8 cellular contexts compared by ENCODE assay signal in the genomic region with DNA sequence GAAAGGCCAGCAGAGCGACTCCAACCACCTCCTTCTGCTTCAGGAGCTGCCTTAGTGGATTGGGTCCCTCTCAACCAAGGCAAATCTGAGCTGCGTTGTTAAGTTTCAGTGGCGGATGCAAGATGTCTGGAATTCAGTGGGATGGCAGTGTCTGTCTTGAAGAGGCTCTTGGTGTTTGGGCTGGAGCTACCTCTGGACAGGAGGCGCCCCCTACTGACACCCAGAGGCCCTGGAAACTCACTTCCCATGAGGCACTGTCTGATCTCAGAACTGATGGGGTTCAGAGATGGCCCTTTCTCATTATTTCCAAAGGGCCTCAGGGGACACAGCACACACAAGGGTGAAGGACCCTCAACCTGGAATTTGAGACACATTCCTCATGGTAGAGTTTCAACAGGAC. TPM values are rescaled to one million over a fixed set of nuclear protein-coding genes. Genes with fewer than 3 reads are reported as not detected.
DNase-seq lines count a peak whose midpoint lies in the region; ATAC-seq and TF ChIP-seq lines count a peak whose summit lies in the region.

No MANE protein-coding gene starts in this region.

- no peaks in the 10 kb centered on the region for H3K4me1 ChIP-seq in OCI-LY1 (ENCODE audit: insufficient read depth, low read length, severe bottlenecking)
- H3K4me1 ChIP-seq in testis = no peaks in the 10 kb centered on the region

- no peak overlapping the region for H3K9ac ChIP-seq in OCI-LY1 (ENCODE audit: low read length)

- H3K27me3 Mint-ChIP-seq in activated T-cell treated with anti-CD3 and anti-CD28 coated beads, Interleukin-2, amount 50 U/mL, for 24 hours = no peaks in the 10 kb centered on the region

- no peaks in the 10 kb centered on the region for H3K9me3 Mint-ChIP-seq in activated T-cell treated with anti-CD3 and anti-CD28 coated beads, Interleukin-2, amount 50 U/mL, for 24 hours

- H3K79me2 ChIP-seq in OCI-LY1 (ENCODE audit: insufficient read depth, low read length) = no peaks in the 10 kb centered on the region

- H3K27ac ChIP-seq in OCI-LY1 (ENCODE audit: low read depth, low read length, poor library complexity, severe bottlenecking) = no peak overlapping the region
- H3K27ac ChIP-seq in testis = no peak overlapping the region

- ATAC-seq in omental fat pad (ENCODE audit: low FRiP score) (peak; percentile 37), GM18867 (IDR thresholded peaks at IDR 0.05; ENCODE audit: unreplicated experiment) (no peak)

- WGBS in testis, 2 donors = 63 to 69% methylated on average over 2 to 4 of the region's 4 CpGs

- no peak for TF ChIP-seq POLR2A in testis (IDR thresholded peaks at IDR 0.05)

- TF ChIP-seq CTCF in OCI-LY1 (IDR thresholded peaks at IDR 0.05; ENCODE audit: low read length) = peak; percentile 76
- peak; percentile 82 for TF ChIP-seq CTCF in fibroblast of villous mesenchyme (IDR thresholded peaks at IDR 0.05; ENCODE audit: insufficient read depth, low read depth, low read length)
- no peak for TF ChIP-seq CTCF in omental fat pad (IDR thresholded peaks at IDR 0.05)
- TF ChIP-seq CTCF in testis (IDR thresholded peaks at IDR 0.05) = peak; percentile 22 to 58 (median 45)

- no peak overlapping the region for H3K4me2 ChIP-seq in OCI-LY1 (ENCODE audit: low read length)

- no peak overlapping the region for H2AFZ ChIP-seq in OCI-LY1 (ENCODE audit: low read length)

- intact Hi-C loops in testis (cut with DNase I; ENCODE audit: low total_unique reads) = no loop called here

- no peaks in the 10 kb centered on the region for H3K9me3 ChIP-seq in OCI-LY1 (ENCODE audit: low read length)
- no peaks in the 10 kb centered on the region for H3K9me3 ChIP-seq in testis

- DNase-seq in AG08396 (ENCODE audit: low spot score) (peak; percentile 74), GM19240 (ENCODE audit: insufficient read length, low spot score) (peak; percentile 61), fibroblast of villous mesenchyme (ENCODE audit: low read depth) (peak; percentile 66), omental fat pad (ENCODE audit: low spot score) (peak; percentile 32), testis (peak; percentile 88)
- peak; percentile 71 for DNase-seq in activated T-cell treated with anti-CD3 and anti-CD28 coated beads, Interleukin-2, amount 50 U/mL, for 24 hours

- no peaks in the 10 kb centered on the region for H3K4me1 Mint-ChIP-seq in activated T-cell treated with anti-CD3 and anti-CD28 coated beads, Interleukin-2, amount 50 U/mL, for 24 hours (ENCODE audit: low read depth)

- H4K20me1 ChIP-seq in OCI-LY1 (ENCODE audit: insufficient read depth, low read length) = no peaks in the 10 kb centered on the region

- no peaks in the 10 kb centered on the region for H3K9me2 ChIP-seq in OCI-LY1 (ENCODE audit: low read depth, low read length)

- H3K27me3 ChIP-seq in OCI-LY1 (ENCODE audit: insufficient read depth, low read length) (no peaks in the 10 kb centered on the region; the same call in 1 of the 2 replicates), testis (no peaks in the 10 kb centered on the region)

- H3K27ac Mint-ChIP-seq in activated T-cell treated with anti-CD3 and anti-CD28 coated beads, Interleukin-2, amount 50 U/mL, for 24 hours = no peak overlapping the region

- H3K4me3 ChIP-seq in OCI-LY1 (ENCODE audit: low read depth, low read length, poor library complexity, severe bottlenecking) (no peak overlapping the region), fibroblast of villous mesenchyme (ENCODE audit: low read depth, low read length) (no peak overlapping the region), testis (no peak overlapping the region)

- no peak overlapping the region for H3K4me3 Mint-ChIP-seq in activated T-cell treated with anti-CD3 and anti-CD28 coated beads, Interleukin-2, amount 50 U/mL, for 24 hours

- H3K36me3 ChIP-seq in OCI-LY1 (ENCODE audit: insufficient read depth, low read length) (no peaks in the 10 kb centered on the region), testis (ENCODE audit: low read depth, missing control alignments) (no peaks in the 10 kb centered on the region)

- H3F3A ChIP-seq in OCI-LY1 (ENCODE audit: insufficient read depth, low read length) = no peaks in the 10 kb centered on the region

- no peaks in the 10 kb centered on the region for H3K36me3 Mint-ChIP-seq in activated T-cell treated with anti-CD3 and anti-CD28 coated beads, Interleukin-2, amount 50 U/mL, for 24 hours (ENCODE audit: low read depth)

RNA-seq across cellular contexts. Expression of a gene that starts 6.0 kb away (rescaled TPM):
- not detected in 2 replicates for total RNA-seq in fibroblast of villous mesenchyme
- not detected for total RNA-seq in omental fat pad
- under 1 TPM; 0.31 TPM for total RNA-seq in testis
- 0.26 TPM for polyA plus RNA-seq in testis (ENCODE audit: insufficient read depth, low read depth, low replicate concordance)

Comparison
In these comparisons a context has a peak if more than half of its experiments do, and no peak if none do; other contexts are left out.
1. DNase-seq: peak in every context shown above with its lines; median percentile 88 in testis; 74 in AG08396; 71 in activated T-cell treated with anti-CD3 and anti-CD28 coated beads, Interleukin-2, amount 50 U/mL, for 24 hours; 66 in fibroblast of villous mesenchyme; 61 in GM19240; 32 in omental fat pad.
2. CTCF ChIP-seq: peak in OCI-LY1 (single experiment), fibroblast of villous mesenchyme (single experiment) and testis (3 of 3); none in omental fat pad (0 of 3).